In the genomic region with DNA sequence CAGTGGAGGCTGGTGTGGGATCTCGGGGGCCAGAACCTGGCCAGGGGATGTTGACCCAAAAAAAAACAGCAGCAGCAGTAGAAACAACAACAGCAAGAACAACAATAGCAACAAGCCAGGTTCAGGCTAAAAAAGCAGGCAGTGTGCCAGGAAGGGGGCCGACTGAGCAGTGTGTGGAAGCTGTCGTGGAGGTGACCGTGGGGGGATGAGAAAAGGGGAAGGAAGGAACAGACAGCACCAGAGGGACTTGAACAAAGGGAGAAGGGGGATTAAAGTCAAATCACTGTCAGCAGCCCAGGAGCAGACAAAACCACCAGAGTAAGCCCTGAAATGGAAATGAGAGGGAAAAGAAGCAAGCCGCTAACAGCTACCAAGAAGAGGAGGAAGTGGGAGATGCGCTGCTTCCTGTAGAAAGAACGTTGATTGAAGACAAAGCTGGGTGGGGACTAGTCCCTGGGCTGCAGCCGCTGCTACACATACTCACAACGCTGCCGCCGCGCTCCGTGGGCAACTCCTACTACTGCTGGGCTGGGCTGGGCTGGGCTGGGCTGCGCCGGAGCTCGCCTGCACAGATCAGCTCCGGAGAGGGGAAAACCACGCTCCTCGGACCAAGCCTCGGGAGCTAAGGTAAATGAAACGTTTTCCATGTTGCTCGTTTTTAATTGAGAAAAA, we compare ENCODE assay signal across 8 cellular contexts. TPM values are rescaled to one million over a fixed set of nuclear protein-coding genes. Genes with fewer than 3 reads are reported as not detected.
DNase-seq lines count a peak whose midpoint lies in the region; ATAC-seq lines count a peak whose summit lies in the region.

A gene (plus strand): TSS at position 449 of the 672 bp plus-strand sequence. CDS start 90,067 bp downstream, outside the sequence.

- H3K4me1 ChIP-seq in CD8-positive, alpha-beta memory T cell (ENCODE audit: insufficient read depth, low read length): peaks cover 59% of the 10 kb centered on the region
- peaks cover 21% of the 10 kb centered on the region for H3K4me1 ChIP-seq in muscle layer of colon (ENCODE audit: insufficient read depth, low read length)

- no peaks in the 10 kb centered on the region for H3K36me3 ChIP-seq in CD8-positive, alpha-beta memory T cell (ENCODE audit: insufficient read depth, low read length)
- no peaks in the 10 kb centered on the region for H3K36me3 ChIP-seq in muscle layer of colon (ENCODE audit: insufficient read depth, low read length)

- no peaks in the 10 kb centered on the region for H3K9me3 Mint-ChIP-seq in CD8-positive, alpha-beta memory T cell

- peak; percentile 71 to 90 (median 84) for DNase-seq in CD8-positive, alpha-beta memory T cell
- DNase-seq in HT1080 (ENCODE audit: low read depth) (peak; percentile 82), OCI-M1 (lab: John Stamatoyannopoulos, UW) (peak; percentile 58)
- DNase-seq in activated T-cell treated with anti-CD3 and anti-CD28 coated beads, Interleukin-2, amount 50 U/mL, for 1 hour: peak; percentile 82
- DNase-seq in stimulated activated CD8-positive, alpha-beta memory T cell treated with anti-CD3 and anti-CD28 coated beads, Interleukin-7, amount 100 ng/mL, for 1 hour (ENCODE audit: low read depth in 2 of 2): peak; percentile 62 to 66

- POLR2A ChIA-PET in CD8-positive, alpha-beta memory T cell (lab: Charles Lee): interaction anchor here (0.5 to 3.6 kb wide), 12 partner anchors 8 to 1798 kb away, joined by 3 to 60 read pairs (median 4); no protein-coding TSS in a partner anchor

- H3K27ac Mint-ChIP-seq in CD8-positive, alpha-beta memory T cell: peak within 1 kb of the TSS; percentile 93 to 99 (median 96)

- ATAC-seq in GM21367 (IDR thresholded peaks at IDR 0.05; ENCODE audit: unreplicated experiment): peak; percentile 91
- ATAC-seq in esophagus mucosa: peak; percentile 97

- no peaks in the 10 kb centered on the region for H3K9me3 ChIP-seq in CD8-positive, alpha-beta memory T cell (ENCODE audit: low read length)
- H3K9me3 ChIP-seq in muscle layer of colon (ENCODE audit: low read length): no peaks in the 10 kb centered on the region

- CTCF ChIA-PET in CD8-positive, alpha-beta memory T cell (lab: Charles Lee): interaction anchor here (1.0 to 2.7 kb wide), 7 partner anchors 8 to 147 kb away, joined by 3 to 31 read pairs (median 6); no protein-coding TSS in a partner anchor

- peaks cover 0 to 3% of the 10 kb centered on the region in 2 donors for H3K27me3 Mint-ChIP-seq in CD8-positive, alpha-beta memory T cell

- peaks cover 42 to 59% (median 55%) of the 10 kb centered on the region in 3 donors for H3K4me1 Mint-ChIP-seq in CD8-positive, alpha-beta memory T cell

- H3K36me3 Mint-ChIP-seq in CD8-positive, alpha-beta memory T cell: peaks cover 0 to 25% (median 6%) of the 10 kb centered on the region in 3 donors

- H3K27ac ChIP-seq in CD8-positive, alpha-beta memory T cell (ENCODE audit: low read depth, low read length): peak within 1 kb of the TSS; percentile 93
- H3K27ac ChIP-seq in muscle layer of colon (ENCODE audit: low read depth, low read length): peak within 1 kb of the TSS; percentile 61

- peak within 1 kb of the TSS; percentile 67 for H3K9ac ChIP-seq in muscle layer of colon (ENCODE audit: low read length)

- H3K27me3 ChIP-seq in CD8-positive, alpha-beta memory T cell (ENCODE audit: insufficient read depth, low read length, poor library complexity, severe bottlenecking): no peaks in the 10 kb centered on the region
- H3K27me3 ChIP-seq in muscle layer of colon (ENCODE audit: control insufficient read depth in 1 of 2, insufficient read depth in 2 of 2, low read length in 2 of 2): no peaks in the 10 kb centered on the region

- H3K4me3 Mint-ChIP-seq in CD8-positive, alpha-beta memory T cell: peak within 1 kb of the TSS; percentile 93 to 99 (median 98)

- peak within 1 kb of the TSS; percentile 98 for H3K4me3 ChIP-seq in CD8-positive, alpha-beta memory T cell (ENCODE audit: low read length)
- peak within 1 kb of the TSS; percentile 51 to 71 for H3K4me3 ChIP-seq in muscle layer of colon (ENCODE audit: low read depth in 1 of 2, low read length in 2 of 2)

RNA-seq across cellular contexts. Expression of the gene that starts here (rescaled TPM):
- total RNA-seq in CD8-positive, alpha-beta memory T cell: 100 to 1,000 TPM; 106 to 112 TPM
- 218 TPM for polyA plus RNA-seq in CD8-positive, alpha-beta memory T cell
- 3.3 and 5.1 TPM in 2 replicates for total RNA-seq in HT1080 (2014; rRNA removed; shearing (Covaris generic))
- polyA plus RNA-seq in HT1080 (2015; cell fraction: cytosol; rRNA removed): 9.2 and 11.0 TPM in 2 replicates
- 6.5 and 7.1 TPM in 2 replicates for polyA plus RNA-seq in HT1080 (2015; cell fraction: nucleus; rRNA removed)
- total RNA-seq in esophagus mucosa: 1.5 TPM

Comparison
In these comparisons a context has a peak if more than half of its experiments do, and no peak if none do; other contexts are left out.
1. Peak in every context shown above with its lines: DNase-seq, ATAC-seq, H3K4me3 ChIP-seq and H3K27ac ChIP-seq.
2. RNA of the gene that starts here (total RNA-seq): 106 to 112 TPM in CD8-positive, alpha-beta memory T cell; 3.3 to 5.1 TPM in HT1080 and 1.5 TPM in esophagus mucosa (single experiment); every median in the first group is over 10 times any median in the second.